Comparison of ENCODE assay signal across 11 cellular contexts in genomic region chr6:16688984-16689636, GRCh38.
DNase-seq lines count a peak whose midpoint lies in the region; ATAC-seq, FAIRE-seq and TF ChIP-seq lines count a peak whose summit lies in the region.
"Had no signal": no experiment of that assay in that cellular context is flagged by ENCODE, and none has a peak within 500 bp of the region (broad histone marks: within the 10 kb centered on the region; RNA-seq: fewer than 3 reads in every experiment).

No MANE protein-coding gene starts in this region.

- peaks cover 27% of the 10 kb centered on the region for H3K4me1 Mint-ChIP-seq in osteocyte (ENCODE audit: unreplicated experiment)

- H4K20me1 ChIP-seq in MM.1S (ENCODE audit: insufficient read depth, low read length) = no peaks in the 10 kb centered on the region

- H3K27me3 ChIP-seq in Panc1 (ENCODE audit: control insufficient read depth, insufficient read depth, low read length) (no peaks in the 10 kb centered on the region), MM.1S (replicated peaks; ENCODE audit: insufficient read depth, low read length) (no peaks in the 10 kb centered on the region), upper lobe of right lung (no peaks in the 10 kb centered on the region)

- no peaks in the 10 kb centered on the region for H3K9me2 ChIP-seq in MM.1S (replicated peaks; ENCODE audit: insufficient read depth, low read length)

- peak; percentile 80 for ATAC-seq in Panc1
- no peak for ATAC-seq in upper lobe of right lung

- H2AFZ ChIP-seq in MM.1S (ENCODE audit: low read length) = no peak overlapping the region

- H3F3A ChIP-seq in MM.1S (ENCODE audit: insufficient read depth, low read length) = 0 out of 2 replicates have a peak, but pooled peaks cover 5% of the 10 kb centered on the region

- no peaks in the 10 kb centered on the region for H3K79me2 ChIP-seq in MM.1S (ENCODE audit: low read length)

- POLR2A ChIA-PET in Panc1 (lab: Charles Lee) = interaction anchor here (0.7 to 2.0 kb wide), 2 partner anchors 11 to 64 kb away, joined by 4 to 5 read pairs; no protein-coding TSS in a partner anchor

- peaks cover 57% of the 10 kb centered on the region for H3K4me1 ChIP-seq in Panc1 (ENCODE audit: control insufficient read depth, insufficient read depth, low read length)
- peaks cover 18% of the 10 kb centered on the region for H3K4me1 ChIP-seq in MM.1S (ENCODE audit: low read length)
- H3K4me1 ChIP-seq in upper lobe of right lung = peaks cover 3% of the 10 kb centered on the region

- H3K27me3 Mint-ChIP-seq in osteocyte (ENCODE audit: unreplicated experiment) = no peaks in the 10 kb centered on the region
- H3K27me3 Mint-ChIP-seq: activated CD4-positive, alpha-beta T cell treated with anti-CD3 and anti-CD28 coated beads, Interleukin-2, amount 10 ng/mL, durations not matched to agents 7 days and 5 days had no signal

- no TSS peak for BruUV-seq in Panc1 (replicated peaks; lab: Mats Ljungman, UMichigan)

- H3K36me3 Mint-ChIP-seq in osteocyte (ENCODE audit: unreplicated experiment) = peaks cover 2% of the 10 kb centered on the region

- FAIRE-seq in frontal cortex (lab: Jason Lieb, UNC) = no peak

- CTCF ChIA-PET in Panc1 (lab: Charles Lee) = interaction anchor here (0.6 to 1.0 kb wide), 2 partner anchors 12 to 74 kb away, joined by 3 to 4 read pairs; no protein-coding TSS in a partner anchor

- no peaks in the 10 kb centered on the region for H3K9me3 Mint-ChIP-seq in osteocyte (ENCODE audit: unreplicated experiment)
- H3K9me3 Mint-ChIP-seq: activated CD4-positive, alpha-beta T cell treated with anti-CD3 and anti-CD28 coated beads, Interleukin-2, amount 10 ng/mL, durations not matched to agents 7 days and 5 days; neural crest cell had no signal

- no peak overlapping the region for H3K4me2 ChIP-seq in MM.1S (ENCODE audit: low read depth, low read length)

- no peaks in the 10 kb centered on the region for H3K36me3 ChIP-seq in Panc1 (ENCODE audit: control insufficient read depth, insufficient read depth, low read length)
- no peaks in the 10 kb centered on the region for H3K36me3 ChIP-seq in MM.1S (replicated peaks; ENCODE audit: insufficient read depth, low read length)
- no peaks in the 10 kb centered on the region for H3K36me3 ChIP-seq in upper lobe of right lung

- H3K27ac ChIP-seq in Panc1 (ENCODE audit: low read length) = peak overlapping the region; percentile 11; the same call in 1 of the 2 replicates
- no peak overlapping the region for H3K27ac ChIP-seq in MM.1S (ENCODE audit: low read length)
- no peak overlapping the region for H3K27ac ChIP-seq in upper lobe of right lung
- H3K27ac ChIP-seq: 22Rv1 had no signal

- TF ChIP-seq CTCF in Panc1 (IDR thresholded peaks at IDR 0.05) (no peak), choroid plexus epithelial cell (conservative IDR thresholded peaks at IDR 0.05; ENCODE audit: low read depth, low read length) (no peak), osteocyte (IDR thresholded peaks at IDR 0.05) (no peak), MM.1S (IDR thresholded peaks at IDR 0.05; ENCODE audit: low read length) (no peak), upper lobe of right lung (IDR thresholded peaks at IDR 0.05) (no peak)

- in situ Hi-C loops in Panc1 (cut with HindIII; ENCODE audit: low pct_unique_long_range_greater_than_20kb, low sequenced_read_pairs) = no loop called here

- no peak overlapping the region for H3K9ac ChIP-seq in MM.1S (ENCODE audit: low read length)

- intact Hi-C loops in Panc1 (cut with micrococcal nuclease; ENCODE audit: unreplicated experiment) = no loop called here
- intact Hi-C loops in upper lobe of right lung (cut with DNase I) = no loop called here

- DNase-seq in DMS53 (lab: John Stamatoyannopoulos, UW) (peak; percentile 21), DMS53 treated with DMSO at 0.1 percent for 48 hours (lab: John Stamatoyannopoulos, UW; ENCODE audit: unreplicated experiment) (no peak), Panc1 (ENCODE audit: low read depth, low spot score) (no peak), choroid plexus epithelial cell (ENCODE audit: low read depth) (peak; percentile 83), osteocyte (ENCODE audit: extremely low spot score, unreplicated experiment) (no peak), MM.1S (no peak), upper lobe of right lung (no peak), frontal cortex (ENCODE audit: low spot score in 2 of 2) (no peak)
- DNase-seq: activated CD4-positive, alpha-beta T cell treated with anti-CD3 and anti-CD28 coated beads, Interleukin-2, amount 10 ng/mL, durations not matched to agents 7 days and 5 days had no signal

- H3K27ac Mint-ChIP-seq in osteocyte (ENCODE audit: unreplicated experiment) = peak overlapping the region; percentile 76
- H3K27ac Mint-ChIP-seq: activated CD4-positive, alpha-beta T cell treated with anti-CD3 and anti-CD28 coated beads, Interleukin-2, amount 10 ng/mL, durations not matched to agents 7 days and 5 days had no signal

- H3K9me3 ChIP-seq in Panc1 (ENCODE audit: control insufficient read depth, insufficient read depth, low read depth, low read length) = no peaks in the 10 kb centered on the region
- no peaks in the 10 kb centered on the region for H3K9me3 ChIP-seq in MM.1S (replicated peaks; ENCODE audit: insufficient read depth, low read length)
- H3K9me3 ChIP-seq in upper lobe of right lung = no peaks in the 10 kb centered on the region

- no peak overlapping the region for H3K4me3 Mint-ChIP-seq in osteocyte (ENCODE audit: unreplicated experiment)
- H3K4me3 Mint-ChIP-seq: activated CD4-positive, alpha-beta T cell treated with anti-CD3 and anti-CD28 coated beads, Interleukin-2, amount 10 ng/mL, durations not matched to agents 7 days and 5 days; neural crest cell had no signal

- H3K4me3 ChIP-seq in Panc1 (ENCODE audit: low read depth in 2 of 2, low read length in 2 of 2) = no peak overlapping the region
- H3K4me3 ChIP-seq in choroid plexus epithelial cell (ENCODE audit: low read depth, low read length) = no peak overlapping the region
- H3K4me3 ChIP-seq in MM.1S (ENCODE audit: low read length) = no peak overlapping the region
- H3K4me3 ChIP-seq in upper lobe of right lung = no peak overlapping the region

Comparison
In these comparisons a context has a peak if more than half of its experiments do, and no peak if none do; other contexts are left out.
1. DNase-seq: peak in DMS53 (single experiment) and choroid plexus epithelial cell (single experiment); none in DMS53 treated with DMSO at 0.1 percent for 48 hours (single experiment), Panc1 (single experiment), osteocyte (single experiment), MM.1S (single experiment), upper lobe of right lung (single experiment) and frontal cortex (0 of 2).